Comparison of ENCODE assay signal across 8 cellular contexts in genomic region chr11:27468643-27469332, GRCh38. TPM values are rescaled to one million over a fixed set of nuclear protein-coding genes. Genes with fewer than 3 reads are reported as not detected.
DNase-seq lines count a peak whose midpoint lies in the region; ATAC-seq and TF ChIP-seq lines count a peak whose summit lies in the region.

No MANE protein-coding gene starts in this region.

- H3K4me1 ChIP-seq in Peyer's patch (peaks cover 0 to 12% (median 0%) of the 10 kb centered on the region in 4 donors), neural progenitor cell (peaks cover 54% of the 10 kb centered on the region)

- H3K9me3 Mint-ChIP-seq in neural progenitor cell, result peaks cover 3% of the 10 kb centered on the region
- no peaks in the 10 kb centered on the region for H3K9me3 Mint-ChIP-seq in CD4-positive, alpha-beta T cell

- intact Hi-C loops in CD4-positive, alpha-beta T cell (cut with DNase I, micrococcal nuclease), result no loop called here

- no peak overlapping the region for H3K27ac Mint-ChIP-seq in neural progenitor cell
- H3K27ac Mint-ChIP-seq in CD4-positive, alpha-beta T cell, result no peak overlapping the region

- peaks cover 20% of the 10 kb centered on the region for H3K27me3 Mint-ChIP-seq in neural progenitor cell (ENCODE audit: insufficient read depth, low read depth)
- H3K27me3 Mint-ChIP-seq in CD4-positive, alpha-beta T cell, result peaks cover 44% of the 10 kb centered on the region

- DNase-seq in Daoy (ENCODE audit: low read depth), result peak; percentile 28
- no peak for DNase-seq in Peyer's patch
- DNase-seq in neural progenitor cell (ENCODE audit: low spot score), result peak; percentile 36
- DNase-seq in CD4-positive, alpha-beta T cell, result no peak
- no peak for DNase-seq in NCI-H187 treated with DMSO at 0.1 percent for 48 hours (lab: John Stamatoyannopoulos, UW)

- peak; percentile 15 to 41 for TF ChIP-seq POLR2A in Peyer's patch (IDR thresholded peaks at IDR 0.05)

- H3K4me3 ChIP-seq in Peyer's patch (peak overlapping the region in 2 of 4 donors; percentile 82 to 97), neural progenitor cell (peak overlapping the region; percentile 85)

- H3K4me3 Mint-ChIP-seq in neural progenitor cell, result peak overlapping the region; percentile 86
- no peak overlapping the region for H3K4me3 Mint-ChIP-seq in CD4-positive, alpha-beta T cell

- peaks cover 70% of the 10 kb centered on the region for H3K4me1 Mint-ChIP-seq in neural progenitor cell
- peaks cover 24% of the 10 kb centered on the region for H3K4me1 Mint-ChIP-seq in CD4-positive, alpha-beta T cell (ENCODE audit: low read depth)

- H3K27ac ChIP-seq in Peyer's patch (peak overlapping the region in 3 of 4 donors; percentile 52 to 85 (median 66)), neural progenitor cell (peak overlapping the region; percentile 19)
- H3K27ac ChIP-seq in CD4-positive, alpha-beta T cell (ENCODE audit: low read depth, low read length), result no peak overlapping the region

- peaks cover 2% of the 10 kb centered on the region for H3K36me3 Mint-ChIP-seq in neural progenitor cell
- peaks cover 4% of the 10 kb centered on the region for H3K36me3 Mint-ChIP-seq in CD4-positive, alpha-beta T cell (ENCODE audit: low read depth)

- peaks cover 96% of the 10 kb centered on the region for H3K79me2 ChIP-seq in neural progenitor cell (ENCODE audit: low read depth)

- ATAC-seq in esophagus mucosa (peak; percentile 53), HG03039 (IDR thresholded peaks at IDR 0.05; ENCODE audit: unreplicated experiment) (no peak), HG03520 (IDR thresholded peaks at IDR 0.05; ENCODE audit: unreplicated experiment) (no peak)
- no peak for ATAC-seq in CD4-positive, alpha-beta T cell (ENCODE audit: poor library complexity)

- H2AFZ ChIP-seq in neural progenitor cell (replicated peaks), result no peak overlapping the region

- H3K9ac ChIP-seq in neural progenitor cell, result peak overlapping the region; percentile 54

- TF ChIP-seq CTCF in Peyer's patch (IDR thresholded peaks at IDR 0.05) (no peak), neural progenitor cell (IDR thresholded peaks at IDR 0.05) (no peak)
- TF ChIP-seq CTCF in CD4-positive, alpha-beta T cell (IDR thresholded peaks at IDR 0.05), result no peak

- H3K36me3 ChIP-seq in Peyer's patch (no peaks in the 10 kb centered on the region), neural progenitor cell (no peaks in the 10 kb centered on the region)

- peak overlapping the region; percentile 95 for H3K4me2 ChIP-seq in neural progenitor cell

- POLR2A ChIA-PET in CD4-positive, alpha-beta T cell (lab: Charles Lee), result no interaction called here

- peaks cover 23% of the 10 kb centered on the region for H3F3A ChIP-seq in neural progenitor cell (ENCODE audit: low read depth)

- peaks cover 80% of the 10 kb centered on the region for H4K20me1 ChIP-seq in neural progenitor cell (ENCODE audit: low read depth)

- H3K27me3 ChIP-seq in Peyer's patch (no peaks in the 10 kb centered on the region), neural progenitor cell (no peaks in the 10 kb centered on the region)
- H3K27me3 ChIP-seq in CD4-positive, alpha-beta T cell (ENCODE audit: control insufficient read depth, insufficient read depth, low read length), result peaks cover 18% of the 10 kb centered on the region

- CTCF ChIA-PET in CD4-positive, alpha-beta T cell (lab: Charles Lee), result no interaction called here

- H3K9me3 ChIP-seq in Peyer's patch (no peaks in the 10 kb centered on the region), neural progenitor cell (ENCODE audit: low read depth) (no peaks in the 10 kb centered on the region)
- no peaks in the 10 kb centered on the region for H3K9me3 ChIP-seq in CD4-positive, alpha-beta T cell (ENCODE audit: control insufficient read depth, low read length)

RNA-seq across cellular contexts. Expression of gene LGR4, which starts 3.8 kb away (rescaled TPM):
- 54.8 and 59.3 TPM in 2 replicates for total RNA-seq in Daoy (2014; rRNA removed; shearing (Covaris generic))
- total RNA-seq in Peyer's patch (100 to 1,000 TPM in 3 of 4 donors, 10 to 100 TPM in 1; 29.7 to 134 (median 119) TPM), esophagus mucosa (22.8 TPM), neural progenitor cell (ENCODE audit: low replicate concordance) (219 and 274 TPM in 2 replicates)
- under 1 TPM; 0.69 to 0.87 TPM for total RNA-seq in CD4-positive, alpha-beta T cell

RNA-seq across cellular contexts. Expression of gene LIN7C, which starts 37.8 kb away (rescaled TPM):
- 44.2 and 45.3 TPM in 2 replicates for total RNA-seq in Daoy (2014; rRNA removed; shearing (Covaris generic))
- total RNA-seq in Peyer's patch (10 to 100 TPM; 26.4 to 41.2 (median 34.6) TPM), esophagus mucosa (25.7 TPM), neural progenitor cell (ENCODE audit: low replicate concordance) (44.5 and 82.1 TPM in 2 replicates)
- 10 to 100 TPM; 27.1 to 27.6 TPM for total RNA-seq in CD4-positive, alpha-beta T cell

Comparison
In these comparisons a context has a peak if more than half of its experiments do, and no peak if none do; other contexts are left out.
1. DNase-seq: peak in Daoy (single experiment) and neural progenitor cell (single experiment); none in Peyer's patch (0 of 3), CD4-positive, alpha-beta T cell (0 of 10) and NCI-H187 treated with DMSO at 0.1 percent for 48 hours (single experiment).
2. RNA of gene LGR4, which starts 3.8 kb away (total RNA-seq): 219 to 274 TPM in neural progenitor cell, 29.7 to 134 TPM in Peyer's patch, 54.8 to 59.3 TPM in Daoy and 22.8 TPM in esophagus mucosa (single experiment); 0.69 to 0.87 TPM in CD4-positive, alpha-beta T cell; every median in the first group is over 10 times any median in the second.